Comparison of ENCODE assay signal across 19 cellular contexts in genomic region chr3:18372786-18373405, GRCh38. TPM values are rescaled to one million over a fixed set of nuclear protein-coding genes. Genes with fewer than 3 reads are reported as not detected.
DNase-seq lines count a peak whose midpoint lies in the region; ATAC-seq and TF ChIP-seq lines count a peak whose summit lies in the region.
"Had no signal": no experiment of that assay in that cellular context is flagged by ENCODE, and none has a peak within 500 bp of the region (broad histone marks: within the 10 kb centered on the region; RNA-seq: fewer than 3 reads in every experiment).

No MANE protein-coding gene starts in this region.

- no peak overlapping the region for H3K4me3 Mint-ChIP-seq in activated CD4-positive, alpha-beta T cell treated with anti-CD3 and anti-CD28 coated beads for 36 hours
- H3K4me3 Mint-ChIP-seq in activated T-helper 1 cell treated with anti-CD3 and anti-CD28 coated beads, Interleukin-12 subunit alpha, Interleukin-12 subunit beta, Interleukin-2, Interleukin-4 antibody, amounts not matched to agents 30 ng/mL and 10 ng/mL and 1 ng/mL, durations not matched to agents 14 hours and 24 hours and 36 hours = peak overlapping the region; percentile 43
- peak overlapping the region; percentile 4 to 80 (median 64) for H3K4me3 Mint-ChIP-seq in naive thymus-derived CD8-positive, alpha-beta T cell

- peak overlapping the region; percentile 85 for H3K27ac Mint-ChIP-seq in activated CD4-positive, alpha-beta T cell treated with anti-CD3 and anti-CD28 coated beads for 36 hours
- H3K27ac Mint-ChIP-seq in activated T-helper 1 cell treated with anti-CD3 and anti-CD28 coated beads, Interleukin-12 subunit alpha, Interleukin-12 subunit beta, Interleukin-2, Interleukin-4 antibody, amounts not matched to agents 30 ng/mL and 10 ng/mL and 1 ng/mL, durations not matched to agents 14 hours and 24 hours and 36 hours = peak overlapping the region; percentile 73
- H3K27ac Mint-ChIP-seq in naive thymus-derived CD8-positive, alpha-beta T cell = peak overlapping the region; percentile 53 to 94 (median 90)

- H3K27ac ChIP-seq in DND-41 (ENCODE audit: low read length) = peak overlapping the region; percentile 80
- H3K27ac ChIP-seq: 22Rv1, KMS-11 had no signal

- POLR2A ChIA-PET in activated CD4-positive, alpha-beta T cell treated with anti-CD3 and anti-CD28 coated beads for 36 hours (lab: Charles Lee) = no interaction called here
- POLR2A ChIA-PET in naive thymus-derived CD8-positive, alpha-beta T cell (lab: Charles Lee) = no interaction called here

- peaks cover 90% of the 10 kb centered on the region for H3K4me1 Mint-ChIP-seq in activated CD4-positive, alpha-beta T cell treated with anti-CD3 and anti-CD28 coated beads for 36 hours
- H3K4me1 Mint-ChIP-seq in activated T-helper 1 cell treated with anti-CD3 and anti-CD28 coated beads, Interleukin-12 subunit alpha, Interleukin-12 subunit beta, Interleukin-2, Interleukin-4 antibody, amounts not matched to agents 30 ng/mL and 10 ng/mL and 1 ng/mL, durations not matched to agents 14 hours and 24 hours and 36 hours (ENCODE audit: low read depth) = peaks cover 93% of the 10 kb centered on the region
- H3K4me1 Mint-ChIP-seq in naive thymus-derived CD8-positive, alpha-beta T cell = peaks cover 37 to 94% (median 87%) of the 10 kb centered on the region in 4 donors

- H3K36me3 ChIP-seq in DND-41 (ENCODE audit: insufficient read depth, low read length) = peaks cover 44% of the 10 kb centered on the region

- no peaks in the 10 kb centered on the region for H4K20me1 ChIP-seq in DND-41 (ENCODE audit: insufficient read depth, low read length)

- no peaks in the 10 kb centered on the region for H3K9me3 ChIP-seq in DND-41 (ENCODE audit: insufficient read depth, low read length, severe bottlenecking)

- intact Hi-C loops in activated CD4-positive, alpha-beta T cell treated with anti-CD3 and anti-CD28 coated beads for 36 hours (cut with DNase I, micrococcal nuclease) = loop anchor here in 1 of 2 experiments (1.0 kb wide), 1 partner anchor 7 kb away; no protein-coding TSS in a partner anchor
- intact Hi-C loops in activated T-helper 1 cell treated with anti-CD3 and anti-CD28 coated beads, Interleukin-12 subunit alpha, Interleukin-12 subunit beta, Interleukin-2, Interleukin-4 antibody, amounts not matched to agents 30 ng/mL and 10 ng/mL and 1 ng/mL, durations not matched to agents 14 hours and 24 hours and 36 hours (cut with micrococcal nuclease) = loop anchor here (1.0 kb wide), 1 partner anchor 10 kb away; no protein-coding TSS in a partner anchor

- H3K4me3 ChIP-seq in DND-41 (ENCODE audit: low read depth in 1 of 2, low read length in 2 of 2) = no peak overlapping the region

- H3K79me2 ChIP-seq in DND-41 (ENCODE audit: insufficient read depth, low read length) = peaks cover 5% of the 10 kb centered on the region; the same call in 1 of the 2 replicates

- DNase-seq in activated CD4-positive, alpha-beta T cell treated with anti-CD3 and anti-CD28 coated beads for 36 hours = no peak
- DNase-seq in activated CD4-positive, alpha-beta T cell treated with anti-CD3 and anti-CD28 coated beads for 1 hour = no peak
- DNase-seq in DND-41 (peak; percentile 71), NOMO-1 treated with dmso at 0.1 percent for 144 hours (lab: John Stamatoyannopoulos, UW; ENCODE audit: unreplicated experiment) (no peak)
- DNase-seq in activated T-helper 1 cell treated with anti-CD3 and anti-CD28 coated beads, Interleukin-12 subunit alpha, Interleukin-12 subunit beta, Interleukin-2, Interleukin-4 antibody, amounts not matched to agents 30 ng/mL and 10 ng/mL and 1 ng/mL, durations not matched to agents 14 hours and 24 hours and 36 hours (ENCODE audit: low spot score) = peak; percentile 36
- peak in 5 of 10 donors; percentile 31 to 64 (median 48) for DNase-seq in naive thymus-derived CD8-positive, alpha-beta T cell
- DNase-seq: activated CD4-positive, CD25-positive, alpha-beta regulatory T cell treated with anti-CD3 and anti-CD28 coated beads, Interleukin-2, amount 50 U/mL, for 72 hours; amniotic stem cell; NCI-H1694 treated with DMSO at 0.1 percent for 48 hours; nucleus accumbens; retina; stimulated activated CD4-positive, alpha-beta T cell treated with anti-CD3 and anti-CD28 coated beads, Interleukin-4, amount 100 ng/mL, for 1 hour; stimulated activated naive CD4-positive, alpha-beta T cell treated with Interleukin-2 at 50 U/mL for 16 hours; trophoblast cell had no signal

- H3K9me3 Mint-ChIP-seq in activated CD4-positive, alpha-beta T cell treated with anti-CD3 and anti-CD28 coated beads for 36 hours (ENCODE audit: low read depth) = no peaks in the 10 kb centered on the region
- H3K9me3 Mint-ChIP-seq in activated T-helper 1 cell treated with anti-CD3 and anti-CD28 coated beads, Interleukin-12 subunit alpha, Interleukin-12 subunit beta, Interleukin-2, Interleukin-4 antibody, amounts not matched to agents 30 ng/mL and 10 ng/mL and 1 ng/mL, durations not matched to agents 14 hours and 24 hours and 36 hours = no peaks in the 10 kb centered on the region
- H3K9me3 Mint-ChIP-seq in naive thymus-derived CD8-positive, alpha-beta T cell = no peaks in the 10 kb centered on the region

- H3K4me1 ChIP-seq in DND-41 (ENCODE audit: insufficient read depth, low read length) = peaks cover 76% of the 10 kb centered on the region

- peak overlapping the region; percentile 18; the same call in 1 of the 2 replicates for H3K9ac ChIP-seq in DND-41 (ENCODE audit: low read depth, low read length)
- H3K9ac ChIP-seq: KMS-11 had no signal

- peak overlapping the region; percentile 36; the same call in 1 of the 2 replicates for H3K4me2 ChIP-seq in DND-41 (ENCODE audit: insufficient read depth, low read length)
- H3K4me2 ChIP-seq: KMS-11 had no signal

- no peaks in the 10 kb centered on the region for H3K27me3 Mint-ChIP-seq in activated CD4-positive, alpha-beta T cell treated with anti-CD3 and anti-CD28 coated beads for 36 hours
- H3K27me3 Mint-ChIP-seq in activated T-helper 1 cell treated with anti-CD3 and anti-CD28 coated beads, Interleukin-12 subunit alpha, Interleukin-12 subunit beta, Interleukin-2, Interleukin-4 antibody, amounts not matched to agents 30 ng/mL and 10 ng/mL and 1 ng/mL, durations not matched to agents 14 hours and 24 hours and 36 hours (ENCODE audit: insufficient read depth) = no peaks in the 10 kb centered on the region
- H3K27me3 Mint-ChIP-seq in naive thymus-derived CD8-positive, alpha-beta T cell = no peaks in the 10 kb centered on the region

- no peaks in the 10 kb centered on the region for H3K27me3 ChIP-seq in DND-41 (ENCODE audit: insufficient read depth, low read length, poor library complexity)

- no peak for TF ChIP-seq CTCF in DND-41 (IDR thresholded peaks at IDR 0.05; ENCODE audit: borderline replicate concordance, extremely low read depth, low read length, poor library complexity, severe bottlenecking)

- CTCF ChIA-PET in activated CD4-positive, alpha-beta T cell treated with anti-CD3 and anti-CD28 coated beads for 36 hours (lab: Charles Lee) = no interaction called here

- peak; percentile 27 for ATAC-seq in activated CD4-positive, alpha-beta T cell treated with anti-CD3 and anti-CD28 coated beads for 36 hours
- ATAC-seq in DND-41 (ENCODE audit: insufficient read depth, low read depth) (peak; percentile 84), GM21526 (IDR thresholded peaks at IDR 0.05; ENCODE audit: low FRiP score, unreplicated experiment) (no peak), GM18511 (IDR thresholded peaks at IDR 0.05; ENCODE audit: unreplicated experiment) (no peak)
- ATAC-seq in naive thymus-derived CD8-positive, alpha-beta T cell = peak; percentile 80 to 88
- ATAC-seq: Right ventricle myocardium inferior had no signal

- H2AFZ ChIP-seq in DND-41 (ENCODE audit: low read depth, low read length) = no peak overlapping the region

- H3K36me3 Mint-ChIP-seq in activated CD4-positive, alpha-beta T cell treated with anti-CD3 and anti-CD28 coated beads for 36 hours (ENCODE audit: low read depth) = peaks cover 91% of the 10 kb centered on the region
- peaks cover 80% of the 10 kb centered on the region for H3K36me3 Mint-ChIP-seq in activated T-helper 1 cell treated with anti-CD3 and anti-CD28 coated beads, Interleukin-12 subunit alpha, Interleukin-12 subunit beta, Interleukin-2, Interleukin-4 antibody, amounts not matched to agents 30 ng/mL and 10 ng/mL and 1 ng/mL, durations not matched to agents 14 hours and 24 hours and 36 hours (ENCODE audit: low read depth)
- H3K36me3 Mint-ChIP-seq in naive thymus-derived CD8-positive, alpha-beta T cell = peaks cover 13 to 95% (median 33%) of the 10 kb centered on the region in 3 donors

RNA-seq across cellular contexts. Expression of gene SATB1, which starts 52.2 kb away (rescaled TPM):
- total RNA-seq in activated CD4-positive, alpha-beta T cell treated with anti-CD3 and anti-CD28 coated beads for 36 hours = 100 to 1,000 TPM; 471 to 590 TPM
- total RNA-seq in activated T-helper 1 cell treated with anti-CD3 and anti-CD28 coated beads, Interleukin-12 subunit alpha, Interleukin-12 subunit beta, Interleukin-2, Interleukin-4 antibody, amounts not matched to agents 30 ng/mL and 10 ng/mL and 1 ng/mL, durations not matched to agents 14 hours and 24 hours and 36 hours = 679 and 686 TPM in 2 replicates
- 100 to 1,000 TPM; 429 to 436 TPM for total RNA-seq in naive thymus-derived CD8-positive, alpha-beta T cell
- polyA plus RNA-seq in naive thymus-derived CD8-positive, alpha-beta T cell = 100 to 1,000 TPM; 196 to 265 (median 242) TPM

Comparison
In these comparisons a context has a peak if more than half of its experiments do, and no peak if none do; other contexts are left out.
1. ATAC-seq: peak in activated CD4-positive, alpha-beta T cell treated with anti-CD3 and anti-CD28 coated beads for 36 hours (single experiment), DND-41 (single experiment) and naive thymus-derived CD8-positive, alpha-beta T cell (2 of 2); none in GM21526 (single experiment) and GM18511 (single experiment).
2. DNase-seq: peak in DND-41 (single experiment) and activated T-helper 1 cell treated with anti-CD3 and anti-CD28 coated beads, Interleukin-12 subunit alpha, Interleukin-12 subunit beta, Interleukin-2, Interleukin-4 antibody, amounts not matched to agents 30 ng/mL and 10 ng/mL and 1 ng/mL, durations not matched to agents 14 hours and 24 hours and 36 hours (single experiment); none in activated CD4-positive, alpha-beta T cell treated with anti-CD3 and anti-CD28 coated beads for 36 hours (single experiment), activated CD4-positive, alpha-beta T cell treated with anti-CD3 and anti-CD28 coated beads for 1 hour (single experiment) and NOMO-1 treated with dmso at 0.1 percent for 144 hours (single experiment).
3. Peak in every context shown above with its lines, with median percentiles within 50 percentile points of each other: H3K27ac Mint-ChIP-seq.